ENCODE assay signal across 1 cellular context in genomic region chr22:40636380-40637180, GRCh38.
TF ChIP-seq lines count a peak whose summit lies in the region.

Gene MRTFA (minus strand): TSS chr22:40636719.

TF ChIP-seq in HepG2, 621 proteins besides CTCF, POLR2A, EP300 and RAD21 (continued from another document and continues in another):
- TF ChIP-seq HNF1A (IDR thresholded peaks at IDR 0.05; ENCODE audit: low read depth) = no peak
- no peak; the same call in 1 of the 2 replicates for TF ChIP-seq HNF1A (CRISPR knock-in tag; IDR thresholded peaks at IDR 0.05; ENCODE audit: borderline replicate concordance)
- peak; percentile 54 for TF ChIP-seq MXD3 (CRISPR knock-in tag; IDR thresholded peaks at IDR 0.05)
- no peak for TF ChIP-seq ZBTB2 (CRISPR knock-in tag; IDR thresholded peaks at IDR 0.05; ENCODE audit: low read depth)
- TF ChIP-seq AHDC1 (CRISPR knock-in tag; IDR thresholded peaks at IDR 0.05; ENCODE audit: borderline replicate concordance) = no peak
- no peak for TF ChIP-seq ADNP (CRISPR knock-in tag; IDR thresholded peaks at IDR 0.05)
- TF ChIP-seq SMARCE1 (IDR thresholded peaks at IDR 0.05; ENCODE audit: borderline replicate concordance) = no peak
- no peak for TF ChIP-seq MED1 (CRISPR knock-in tag; IDR thresholded peaks at IDR 0.05)
- TF ChIP-seq CENPX (CRISPR knock-in tag; IDR thresholded peaks at IDR 0.05) = no peak
- TF ChIP-seq MIER2 (CRISPR knock-in tag; IDR thresholded peaks at IDR 0.05) = no peak
- TF ChIP-seq MED13 (CRISPR knock-in tag; IDR thresholded peaks at IDR 0.05) = peak; percentile 76
- TF ChIP-seq ZMYM3 (CRISPR knock-in tag; IDR thresholded peaks at IDR 0.05) = no peak
- TF ChIP-seq HDAC2 (CRISPR knock-in tag; IDR thresholded peaks at IDR 0.05) = no peak
- no peak for TF ChIP-seq U2AF2 (IDR thresholded peaks at IDR 0.05; ENCODE audit: low read depth, low read length)
- TF ChIP-seq CSRNP1 (CRISPR knock-in tag; IDR thresholded peaks at IDR 0.05) = no peak
- TF ChIP-seq GATAD1 (CRISPR knock-in tag; IDR thresholded peaks at IDR 0.05) = peak; percentile 60
- no peak for TF ChIP-seq SIX1 (CRISPR knock-in tag; IDR thresholded peaks at IDR 0.05; ENCODE audit: borderline replicate concordance)
- no peak for TF ChIP-seq MBNL3 (CRISPR knock-in tag; conservative IDR thresholded peaks at IDR 0.05)
- peak; percentile 82 for TF ChIP-seq E2F1 (CRISPR knock-in tag; IDR thresholded peaks at IDR 0.05)
- no peak for TF ChIP-seq ZNF124 (CRISPR knock-in tag; IDR thresholded peaks at IDR 0.05)
- TF ChIP-seq DZIP1 (CRISPR knock-in tag; IDR thresholded peaks at IDR 0.05) = peak; percentile 9; the same call in 1 of the 2 replicates
- TF ChIP-seq ZNF430 (CRISPR knock-in tag; IDR thresholded peaks at IDR 0.05) = peak; percentile 94
- no peak for TF ChIP-seq ZNF30 (CRISPR knock-in tag; IDR thresholded peaks at IDR 0.05)
- peak; percentile 38; the same call in 1 of the 2 replicates for TF ChIP-seq ZSCAN12 (CRISPR knock-in tag; IDR thresholded peaks at IDR 0.05)
- no peak; the same call in 1 of the 2 replicates for TF ChIP-seq CERS6 (CRISPR knock-in tag; IDR thresholded peaks at IDR 0.05)
- no peak for TF ChIP-seq RNF219 (CRISPR knock-in tag; IDR thresholded peaks at IDR 0.05)
- no peak for TF ChIP-seq FOXO1 (CRISPR knock-in tag; IDR thresholded peaks at IDR 0.05)
- no peak for TF ChIP-seq SNAPC2 (CRISPR knock-in tag; IDR thresholded peaks at IDR 0.05)
- TF ChIP-seq ZNF772 (CRISPR knock-in tag; IDR thresholded peaks at IDR 0.05) = peak; percentile 83
- TF ChIP-seq RXRB (CRISPR knock-in tag; IDR thresholded peaks at IDR 0.05; ENCODE audit: borderline replicate concordance) = peak; percentile 30; the same call in 1 of the 2 replicates
- TF ChIP-seq ZNF280D (CRISPR knock-in tag; IDR thresholded peaks at IDR 0.05) = peak; percentile 95
